ENCODE assay signal across 28 cellular contexts in genomic region chr6:83479389-83479788, GRCh38. TPM values are rescaled to one million over a fixed set of nuclear protein-coding genes. Genes with fewer than 3 reads are reported as not detected.
DNase-seq lines count a peak whose midpoint lies in the region; ATAC-seq, FAIRE-seq and TF ChIP-seq lines count a peak whose summit lies in the region.
"Had no signal": no experiment of that assay in that cellular context is flagged by ENCODE, and none has a peak within 500 bp of the region (broad histone marks: within the 10 kb centered on the region; RNA-seq: fewer than 3 reads in every experiment).

No MANE protein-coding gene starts in this region.

- POLR2A ChIA-PET in HepG2 (lab: Yijun Ruan, JAX): no interaction called here

- H3K27me3 ChIP-seq in liver (ENCODE audit: control insufficient read depth in 4 of 4, insufficient read depth in 4 of 4, low read length in 3 of 4): no peaks in the 10 kb centered on the region
- H3K27me3 ChIP-seq in HepG2 (ENCODE audit: control insufficient read depth in 1 of 2, insufficient read depth in 2 of 2, low read length in 2 of 2): no peaks in the 10 kb centered on the region
- H3K27me3 ChIP-seq in small intestine (ENCODE audit: control insufficient read depth in 2 of 2, insufficient read depth in 2 of 2, low read length in 2 of 2): no peaks in the 10 kb centered on the region
- H3K27me3 ChIP-seq: BE2C, BLaER1 had no signal

- H3K27ac ChIP-seq in liver (ENCODE audit: low read depth in 1 of 2, low read length in 2 of 2) (no peak overlapping the region), HepG2 (ENCODE audit: extremely low read length, insufficient read depth, low read length) (no peak overlapping the region), small intestine (ENCODE audit: low read depth in 1 of 2, low read length in 1 of 2) (no peak overlapping the region)
- H3K27ac ChIP-seq: 22Rv1, BLaER1 had no signal

- in situ Hi-C loops in HepG2 (cut with HindIII; ENCODE audit: extremely low pct_ligation_motif_present, low pct_unique_long_range_greater_than_20kb): no loop called here

- no peak overlapping the region for H3K4me2 ChIP-seq in HepG2 (ENCODE audit: low read depth, low read length)
- H3K4me2 ChIP-seq: BLaER1 had no signal

- FAIRE-seq in HepG2 (lab: Jason Lieb, UNC): no peak
- FAIRE-seq in small intestine (lab: Jason Lieb, UNC): no peak
- FAIRE-seq: GM12878, GM12892, GM18507 had no signal

- no peaks in the 10 kb centered on the region for H4K20me1 ChIP-seq in HepG2 (ENCODE audit: insufficient read depth, low read length)
- H4K20me1 ChIP-seq: BLaER1 had no signal

- no peaks in the 10 kb centered on the region for H3K36me3 ChIP-seq in liver (ENCODE audit: control insufficient read depth in 4 of 4, insufficient read depth in 3 of 4, low read depth in 1 of 4, low read length in 3 of 4)
- H3K36me3 ChIP-seq in HepG2 (replicated peaks in 1 of 2; ENCODE audit: control insufficient read depth in 1 of 2, insufficient read depth in 2 of 2, low read length in 2 of 2): no peaks in the 10 kb centered on the region
- H3K36me3 ChIP-seq in small intestine (ENCODE audit: control insufficient read depth in 2 of 2, insufficient read depth in 2 of 2, low read length in 2 of 2): no peaks in the 10 kb centered on the region
- H3K36me3 ChIP-seq: BE2C, BLaER1 had no signal

- CTCF ChIA-PET in HepG2 (lab: Yijun Ruan, JAX; ENCODE audit: low intra/inter-chr PET ratio, low total read pairs): no interaction called here

- 48% methylated on average over 1 of the region's 1 CpG for WGBS in liver
- 0% methylated on average over 1 of the region's 1 CpG for WGBS in HepG2 (ENCODE audit: low lambda C conversion rate)
- WGBS in small intestine, 3 donors: 25 to 55% (median 45%) methylated on average over 1 of the region's 1 CpG

- TF ChIP-seq RAD21 in liver (IDR thresholded peaks at IDR 0.05): no peak
- no peak for TF ChIP-seq RAD21 in HepG2 (CRISPR knock-in tag; IDR thresholded peaks at IDR 0.05)

- H3K9me3 ChIP-seq in liver (ENCODE audit: control insufficient read depth in 4 of 4, low read length in 3 of 4): no peaks in the 10 kb centered on the region
- no peaks in the 10 kb centered on the region for H3K9me3 ChIP-seq in HepG2 (ENCODE audit: low read length)
- no peaks in the 10 kb centered on the region for H3K9me3 ChIP-seq in small intestine (ENCODE audit: control insufficient read depth, low read depth)
- H3K9me3 ChIP-seq: BE2C, BLaER1 had no signal

- H3K9ac ChIP-seq in liver (ENCODE audit: low read depth in 1 of 2, low read length in 2 of 2): no peak overlapping the region
- no peak overlapping the region for H3K9ac ChIP-seq in HepG2 (ENCODE audit: insufficient read depth, low read depth, low read length)
- H3K9ac ChIP-seq: BLaER1 had no signal

- BruUV-seq in HepG2 (replicated peaks; lab: Mats Ljungman, UMichigan): no TSS peak

- H3K79me2 ChIP-seq in HepG2 (ENCODE audit: insufficient read depth, low read length): no peaks in the 10 kb centered on the region

- H2AFZ ChIP-seq in HepG2 (ENCODE audit: low read length): no peak overlapping the region

- TF ChIP-seq CTCF in liver (IDR thresholded peaks at IDR 0.05; ENCODE audit: low read depth, low read length, missing input control) (no peak), HepG2 (CRISPR knock-in tag; IDR thresholded peaks at IDR 0.05) (no peak)

- no peak overlapping the region for H3K4me3 ChIP-seq in liver (ENCODE audit: low read depth in 1 of 3, low read length in 3 of 3)
- no peak overlapping the region for H3K4me3 ChIP-seq in HepG2 (replicated peaks in 1 of 3; ENCODE audit: insufficient read depth in 1 of 3, low read depth in 2 of 3, low read length in 3 of 3)
- no peak overlapping the region for H3K4me3 ChIP-seq in small intestine (ENCODE audit: low read depth in 1 of 2, low read length in 2 of 2)
- H3K4me3 ChIP-seq: BLaER1, GM12878 had no signal

- intact Hi-C loops in HepG2 (cut with micrococcal nuclease; ENCODE audit: unreplicated experiment): no loop called here

- no peak for TF ChIP-seq POLR2A in HepG2 (IDR thresholded peaks at IDR 0.05; ENCODE audit: insufficient read depth in 1 of 2, low read depth in 2 of 2, low read length in 2 of 2)

- no peak for TF ChIP-seq EP300 in HepG2 (IDR thresholded peaks at IDR 0.05; ENCODE audit: low read depth in 2 of 2, low read length in 2 of 2)
- TF ChIP-seq EP300 in HepG2 (CRISPR knock-in tag; IDR thresholded peaks at IDR 0.05; ENCODE audit: borderline replicate concordance): no peak

- H3K4me1 ChIP-seq in liver (ENCODE audit: control insufficient read depth in 4 of 4, insufficient read depth in 4 of 4, low read length in 3 of 4) (peaks cover 1 to 23% (median 16%) of the 10 kb centered on the region in 4 donors), HepG2 (ENCODE audit: insufficient read depth, low read length) (no peaks in the 10 kb centered on the region), small intestine (ENCODE audit: control insufficient read depth in 2 of 2, insufficient read depth in 1 of 2, low read depth in 1 of 2, low read length in 1 of 2) (peaks cover 0 to 2% of the 10 kb centered on the region in 2 donors)
- H3K4me1 ChIP-seq: BE2C, BLaER1 had no signal

- ATAC-seq in HepG2 (no peak), left lobe of liver (peak; percentile 57)
- ATAC-seq: GM12878 had no signal

- DNase-seq in HepG2 (ENCODE audit: low spot score) (no peak), left lobe of liver (ENCODE audit: low spot score) (no peak), small intestine (peak; percentile 67), medulla oblongata (ENCODE audit: extremely low spot score) (no peak), NCI-H510A (lab: John Stamatoyannopoulos, UW) (no peak)
- DNase-seq: ACHN; BE2C; C1 segment of cervical spinal cord; CD4-positive, alpha-beta memory T cell; CD4-positive, CD25-positive, alpha-beta regulatory T cell; CD8-positive, alpha-beta memory T cell; COR-L47; DMS 273 treated with DMSO at 0.1 percent for 48 hours; DMS153; DMS53; DMS79; DND-41; EL; GDM1 had no signal

TF ChIP-seq in liver, 16 proteins besides CTCF, POLR2A, EP300 and RAD21 (continues in another document):
- TF ChIP-seq HNF4A (conservative IDR thresholded peaks at IDR 0.05): peak; percentile 18 to 42
- TF ChIP-seq FOXA2 (IDR thresholded peaks at IDR 0.05): no peak
- TF ChIP-seq RXRA (IDR thresholded peaks at IDR 0.05): peak; percentile 10 to 37

TF ChIP-seq in HepG2, 621 proteins besides CTCF, POLR2A, EP300 and RAD21 (continues in another document):
- TF ChIP-seq PPARG (CRISPR knock-in tag; conservative IDR thresholded peaks at IDR 0.05): no peak
- no peak for TF ChIP-seq ZSCAN9 (CRISPR knock-in tag; IDR thresholded peaks at IDR 0.05; ENCODE audit: borderline replicate concordance)

RNA-seq across cellular contexts. Expression of gene PRSS35, which starts 32.9 kb away (rescaled TPM):
- total RNA-seq in liver (1 to 10 TPM in 1 of 2 donors, under 1 TPM in 1; under 0.01 to 3.3 TPM), HepG2 (2016; rRNA removed; fragmentation: Illumina TruSeq; extraction: Trizol) (not detected in 2 replicates), left lobe of liver (not detected)
- polyA plus RNA-seq in liver (under 1 TPM; 0.16 to 0.54 TPM), HepG2 (2011; rRNA removed) (not detected in 2 replicates), small intestine (under 1 TPM in 1 of 3 donors, not detected in 2; 0.12 TPM)
- total RNA-seq in HepG2 (2016; cell fraction: cytosol; rRNA removed; fragmentation: Illumina TruSeq; extraction: Trizol; ENCODE audit: low read depth): not detected in 2 replicates
- not detected in 2 replicates for total RNA-seq in HepG2 (2016; cell fraction: insoluble cytoplasmic fraction; rRNA removed; fragmentation: Illumina TruSeq; extraction: Trizol)
- total RNA-seq in HepG2 (2016; cell fraction: membrane; rRNA removed; fragmentation: Illumina TruSeq; extraction: Trizol): not detected in 2 replicates
- not detected in 2 replicates for total RNA-seq in HepG2 (2016; cell fraction: nucleus; rRNA removed; fragmentation: Illumina TruSeq; extraction: Trizol)
- polyA plus RNA-seq in HepG2 (2011; cell fraction: cytosol; rRNA removed): not detected in 2 replicates
- not detected in 2 replicates for polyA plus RNA-seq in HepG2 (2011; cell fraction: nucleus; rRNA removed)
- not detected in 2 replicates for polyA plus RNA-seq in HepG2 (2012)
- polyA plus RNA-seq in HepG2 (2016; cell fraction: cytosol; fragmentation: Illumina TruSeq; extraction: Trizol; ENCODE audit: low read depth): not detected in 2 replicates
- not detected in 2 replicates for polyA plus RNA-seq in HepG2 (2016; cell fraction: insoluble cytoplasmic fraction; fragmentation: Illumina TruSeq; extraction: Trizol; ENCODE audit: low read depth)
- polyA plus RNA-seq in HepG2 (2016; cell fraction: membrane; fragmentation: Illumina TruSeq; extraction: Trizol; ENCODE audit: low read depth): not detected in 2 replicates
- polyA plus RNA-seq in HepG2 (2016; cell fraction: nucleus; fragmentation: Illumina TruSeq; extraction: Trizol; ENCODE audit: insufficient read depth, low read depth): not detected in 2 replicates
- not detected in 2 replicates for polyA minus RNA-seq in HepG2 (2011; rRNA and poly(A)+ RNA removed; ENCODE audit: low replicate concordance)
- not detected in 2 replicates for polyA minus RNA-seq in HepG2 (2011; cell fraction: cytosol; rRNA and poly(A)+ RNA removed)
- not detected in 2 replicates for polyA minus RNA-seq in HepG2 (2011; cell fraction: nucleus; rRNA and poly(A)+ RNA removed)
- total RNA-seq: CD4-positive, CD25-positive, alpha-beta regulatory T cell; CD8-positive, alpha-beta memory T cell; Daoy; GM12878 had no signal
- polyA plus RNA-seq: CD14-positive monocyte; CD4-positive, CD25-positive, alpha-beta regulatory T cell; GM12878 had no signal

RNA-seq across cellular contexts. Expression of gene ME1, which starts 48.5 kb away (rescaled TPM):
- total RNA-seq in liver (1 to 10 TPM; 4.3 to 4.9 TPM), HepG2 (2016; rRNA removed; fragmentation: Illumina TruSeq; extraction: Trizol) (not detected in 2 replicates), left lobe of liver (13.7 TPM)
- polyA plus RNA-seq in liver (1 to 10 TPM; 6.1 to 7.8 TPM), HepG2 (2011; rRNA removed) (not detected in 2 replicates), small intestine (10 to 100 TPM; 15.1 to 48.3 (median 16.1) TPM)
- total RNA-seq in HepG2 (2016; cell fraction: cytosol; rRNA removed; fragmentation: Illumina TruSeq; extraction: Trizol; ENCODE audit: low read depth): not detected in 2 replicates
- total RNA-seq in HepG2 (2016; cell fraction: insoluble cytoplasmic fraction; rRNA removed; fragmentation: Illumina TruSeq; extraction: Trizol): not detected in 2 replicates
- total RNA-seq in HepG2 (2016; cell fraction: membrane; rRNA removed; fragmentation: Illumina TruSeq; extraction: Trizol): not detected in 2 replicates
- not detected in 2 replicates for total RNA-seq in HepG2 (2016; cell fraction: nucleus; rRNA removed; fragmentation: Illumina TruSeq; extraction: Trizol)
- polyA plus RNA-seq in HepG2 (2011; cell fraction: cytosol; rRNA removed): not detected in 2 replicates
- not detected in 2 replicates for polyA plus RNA-seq in HepG2 (2011; cell fraction: nucleus; rRNA removed)
- not detected in 2 replicates for polyA plus RNA-seq in HepG2 (2012)
- polyA plus RNA-seq in HepG2 (2016; cell fraction: cytosol; fragmentation: Illumina TruSeq; extraction: Trizol; ENCODE audit: low read depth): not detected in 2 replicates
- polyA plus RNA-seq in HepG2 (2016; cell fraction: insoluble cytoplasmic fraction; fragmentation: Illumina TruSeq; extraction: Trizol; ENCODE audit: low read depth): not detected in 2 replicates
- not detected in 2 replicates for polyA plus RNA-seq in HepG2 (2016; cell fraction: membrane; fragmentation: Illumina TruSeq; extraction: Trizol; ENCODE audit: low read depth)
- polyA plus RNA-seq in HepG2 (2016; cell fraction: nucleus; fragmentation: Illumina TruSeq; extraction: Trizol; ENCODE audit: insufficient read depth, low read depth): not detected in 2 replicates
- polyA minus RNA-seq in HepG2 (2011; rRNA and poly(A)+ RNA removed; ENCODE audit: low replicate concordance): 6.9 TPM in 1 of 2 replicates, not detected in the other
- not detected in 2 replicates for polyA minus RNA-seq in HepG2 (2011; cell fraction: cytosol; rRNA and poly(A)+ RNA removed)
- not detected in 2 replicates for polyA minus RNA-seq in HepG2 (2011; cell fraction: nucleus; rRNA and poly(A)+ RNA removed)
- total RNA-seq: CD4-positive, CD25-positive, alpha-beta regulatory T cell; G401 had no signal
- polyA plus RNA-seq: CD4-positive, CD25-positive, alpha-beta regulatory T cell had no signal
